23 cellular contexts compared by ENCODE assay signal in the genomic region with DNA sequence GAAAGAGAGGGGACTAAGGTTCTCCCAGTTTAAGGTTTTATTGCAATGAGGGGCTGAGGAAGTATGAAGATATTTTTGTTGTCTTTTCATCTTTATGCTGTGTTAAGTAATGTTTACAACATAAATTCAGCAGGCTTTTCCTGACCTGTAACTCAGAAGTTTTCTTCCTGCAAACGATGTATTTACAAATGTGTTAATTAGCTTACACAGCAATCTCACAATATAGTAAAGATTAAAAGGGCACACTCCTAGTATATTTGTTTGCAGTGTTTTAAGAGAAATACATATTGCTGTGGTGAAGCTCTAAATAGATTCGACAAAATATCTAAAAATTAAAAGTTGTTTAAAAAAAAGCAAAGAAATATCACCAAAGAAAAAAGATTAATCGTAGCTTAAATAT.
"Had no signal": no experiment of that assay in that cellular context is flagged by ENCODE, and none has a peak within 500 bp of the region (broad histone marks: within the 10 kb centered on the region; RNA-seq: fewer than 3 reads in every experiment).

No MANE protein-coding gene starts in this region.

- DNase-seq: colonic mucosa; effector CD8-positive, alpha-beta T cell; head of caudate nucleus; left ventricle myocardium superior; lower lobe of right lung; naive thymus-derived CD8-positive, alpha-beta T cell; nephron progenitor cell; nucleus accumbens; posterior cingulate gyrus; psoas muscle; right cardiac atrium; spleen; stimulated activated CD4-positive, alpha-beta T cell treated with anti-CD3 and anti-CD28 coated beads, Interleukin-4, amount 100 ng/mL, for 4 hours; stimulated activated naive CD8-positive, alpha-beta T cell treated with anti-CD3 and anti-CD28 coated beads, Interleukin-15, Interleukin-2, amounts not matched to agents 100 U/mL and 50 U/mL, for 24 hours; substantia nigra; upper lobe of left lung had no signal

- H3K27ac ChIP-seq: colonic mucosa, esophagus muscularis mucosa, lower lobe of right lung, psoas muscle, skin epidermis, spleen, thoracic aorta, tibial nerve, upper lobe of left lung had no signal

- H3K9me3 ChIP-seq: colonic mucosa, esophagus muscularis mucosa, lower lobe of right lung, psoas muscle had no signal

- H3K36me3 ChIP-seq: colonic mucosa, esophagus muscularis mucosa, lower lobe of right lung, spleen, thoracic aorta, tibial nerve, upper lobe of left lung had no signal

- H3K4me3 ChIP-seq: colonic mucosa, esophagus muscularis mucosa, lower lobe of right lung, psoas muscle, skin epidermis, spleen, thoracic aorta, tibial nerve, upper lobe of left lung had no signal

- FAIRE-seq: endothelial cell of umbilical vein, keratinocyte, urothelium cell line had no signal
